1 cellular context compared by ENCODE assay signal in genomic region chr11:65126624-65127274, GRCh38.
A peak's percentile ranks its signal among the peaks of the same experiment; 100 is the strongest.
TF ChIP-seq lines count a peak whose summit lies in the region.

No MANE protein-coding gene starts in this region.

TF ChIP-seq in K562, 482 proteins besides CTCF, POLR2A, EP300 and RAD21:
- TF ChIP-seq KDM2B (CRISPR knock-in tag; IDR thresholded peaks at IDR 0.05) (no peak), POLR2G (IDR thresholded peaks at IDR 0.05; ENCODE audit: low read depth, low read length) (peak; percentile 54; the same call in 1 of the 2 replicates), ETV6 (IDR thresholded peaks at IDR 0.05; ENCODE audit: borderline replicate concordance in 1 of 2, low read depth in 2 of 2, low read length in 1 of 2) (no peak), ETV6 (CRISPR knock-in tag; IDR thresholded peaks at IDR 0.05; ENCODE audit: borderline replicate concordance) (no peak), ZC3H8 (IDR thresholded peaks at IDR 0.05) (no peak), ZNF324 (CRISPR knock-in tag; IDR thresholded peaks at IDR 0.05) (no peak), ZNF165 (CRISPR knock-in tag; IDR thresholded peaks at IDR 0.05; ENCODE audit: borderline replicate concordance) (no peak), E2F8 (IDR thresholded peaks at IDR 0.05; ENCODE audit: low read depth, partially characterized antibody) (no peak), ZNF395 (CRISPR knock-in tag; IDR thresholded peaks at IDR 0.05) (no peak), FOXP4 (CRISPR knock-in tag; IDR thresholded peaks at IDR 0.05; ENCODE audit: borderline replicate concordance) (no peak), LCOR (CRISPR knock-in tag; IDR thresholded peaks at IDR 0.05) (no peak), ARID1B (IDR thresholded peaks at IDR 0.05) (no peak), HOXB6 (CRISPR knock-in tag; IDR thresholded peaks at IDR 0.05; ENCODE audit: borderline replicate concordance) (no peak), DEAF1 (CRISPR knock-in tag; IDR thresholded peaks at IDR 0.05) (no peak), POLR2B (IDR thresholded peaks at IDR 0.05; ENCODE audit: low read depth, partially characterized antibody) (peak; percentile 29), PURB (CRISPR knock-in tag; IDR thresholded peaks at IDR 0.05; ENCODE audit: low read depth) (no peak), ZNF696 (CRISPR knock-in tag; conservative IDR thresholded peaks at IDR 0.05) (no peak), CBX5 (IDR thresholded peaks at IDR 0.05; ENCODE audit: borderline replicate concordance, low read depth) (no peak), ZNF740 (CRISPR knock-in tag; IDR thresholded peaks at IDR 0.05) (no peak), ZNF740 (tag; IDR thresholded peaks at IDR 0.05) (no peak), SIN3A (IDR thresholded peaks at IDR 0.05; ENCODE audit: borderline replicate concordance in 2 of 2, control insufficient read depth in 1 of 2, low read depth in 2 of 2, low read length in 2 of 2) (no peak), SUPT5H (IDR thresholded peaks at IDR 0.05) (peak; percentile 56), ZNF316 (IDR thresholded peaks at IDR 0.05) (peak; percentile 26; the same call in 1 of the 2 replicates), ZNF41 (CRISPR knock-in tag; conservative IDR thresholded peaks at IDR 0.05) (no peak), KDM5B (IDR thresholded peaks at IDR 0.05; ENCODE audit: insufficient replicate concordance, low read depth, low read length) (peak; percentile 27), DIDO1 (tag; IDR thresholded peaks at IDR 0.05; ENCODE audit: low read depth) (no peak), ZNF398 (CRISPR knock-in tag; IDR thresholded peaks at IDR 0.05) (no peak), KLF10 (CRISPR knock-in tag; IDR thresholded peaks at IDR 0.05) (no peak), NFIX (CRISPR knock-in tag; IDR thresholded peaks at IDR 0.05; ENCODE audit: low read depth) (no peak), BCOR (IDR thresholded peaks at IDR 0.05) (no peak), HSF4 (CRISPR knock-in tag; IDR thresholded peaks at IDR 0.05; ENCODE audit: borderline replicate concordance) (no peak), PML (IDR thresholded peaks at IDR 0.05; ENCODE audit: low read length) (peak; percentile 27; the same call in 1 of the 2 replicates), HMBOX1 (IDR thresholded peaks at IDR 0.05) (no peak), NCOA1 (IDR thresholded peaks at IDR 0.05; ENCODE audit: low read depth) (no peak), RBFOX2 (IDR thresholded peaks at IDR 0.05; ENCODE audit: low read depth, low read length) (peak; percentile 57; the same call in 1 of the 2 replicates), RUNX1 (IDR thresholded peaks at IDR 0.05; ENCODE audit: low read depth) (no peak), ZNF408 (CRISPR knock-in tag; IDR thresholded peaks at IDR 0.05; ENCODE audit: low read depth) (no peak), ELF4 (CRISPR knock-in tag; IDR thresholded peaks at IDR 0.05) (no peak)
